3 cellular contexts compared by ENCODE assay signal in the genomic region with DNA sequence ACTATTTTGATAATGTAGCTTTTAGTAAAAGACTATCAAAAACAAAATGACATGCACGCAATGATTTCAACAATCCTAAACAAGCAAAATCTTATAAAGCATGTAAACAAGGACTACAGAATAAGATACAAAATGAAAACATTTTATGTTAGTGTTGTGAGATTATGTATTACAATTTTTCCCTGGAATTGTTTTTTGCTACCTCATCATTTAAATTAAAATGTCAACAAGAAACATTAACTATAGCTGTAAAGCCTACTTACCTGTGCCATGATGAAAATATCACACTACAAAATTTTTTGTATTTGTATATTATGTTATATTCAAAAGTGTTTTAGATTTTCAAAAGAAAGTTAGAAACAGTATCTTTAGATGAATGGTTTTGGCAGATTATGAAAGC.
DNase-seq lines count a peak whose midpoint lies in the region; ATAC-seq, FAIRE-seq and TF ChIP-seq lines count a peak whose summit lies in the region.
"Not testable (repeated sequence)": the region's sequence is repeated elsewhere in the genome, so short reads cannot be mapped to it uniquely, and the experiment has no call there.

No MANE protein-coding gene starts in this region.

- TF ChIP-seq CTCF in A549 (IDR thresholded peaks at IDR 0.05); HepG2 (CRISPR knock-in tag; IDR thresholded peaks at IDR 0.05): not testable (repeated sequence)

- WGBS in A549 (ENCODE audit: missing lambda C conversion rate): 53% methylated on average over 1 of the region's 1 CpG
- WGBS in HepG2 (ENCODE audit: low lambda C conversion rate): 10% methylated on average over 1 of the region's 1 CpG

- POLR2A ChIA-PET in A549 (lab: Yijun Ruan, JAX); HepG2 (lab: Yijun Ruan, JAX): not testable (repeated sequence)

- in situ Hi-C loops in HepG2 (cut with HindIII; ENCODE audit: extremely low pct_ligation_motif_present, low pct_unique_long_range_greater_than_20kb): not testable (repeated sequence)

- H2AFZ ChIP-seq in HepG2 (ENCODE audit: low read length): not testable (repeated sequence)

- H3K4me2 ChIP-seq in A549; HepG2 (ENCODE audit: low read depth, low read length): not testable (repeated sequence)

- H3K4me1 ChIP-seq in A549; HepG2 (ENCODE audit: insufficient read depth, low read length): not testable (repeated sequence)

- not testable (repeated sequence) for H3K27ac ChIP-seq in A549; HepG2 (ENCODE audit: extremely low read length, insufficient read depth, low read length)

- intact Hi-C loops in HepG2 (cut with micrococcal nuclease; ENCODE audit: unreplicated experiment): not testable (repeated sequence)

- not testable (repeated sequence) for H3K27me3 ChIP-seq in HepG2 (ENCODE audit: control insufficient read depth in 1 of 2, insufficient read depth in 2 of 2, low read length in 2 of 2)

- not testable (repeated sequence) for H4K20me1 ChIP-seq in HepG2 (ENCODE audit: insufficient read depth, low read length)

- not testable (repeated sequence) for ATAC-seq in A549, HepG2

- not testable (repeated sequence) for H3K9me3 ChIP-seq in A549; HepG2 (ENCODE audit: low read length)

- not testable (repeated sequence) for TF ChIP-seq POLR2A in A549 (IDR thresholded peaks at IDR 0.05; ENCODE audit: low read length); HepG2 (IDR thresholded peaks at IDR 0.05; ENCODE audit: insufficient read depth in 1 of 2, low read depth in 2 of 2, low read length in 2 of 2)

- not testable (repeated sequence) for BruUV-seq in HepG2 (replicated peaks; lab: Mats Ljungman, UMichigan)

- TF ChIP-seq EP300 in A549 (IDR thresholded peaks at IDR 0.05); HepG2 (IDR thresholded peaks at IDR 0.05; ENCODE audit: low read depth in 2 of 2, low read length in 2 of 2); HepG2 (CRISPR knock-in tag; IDR thresholded peaks at IDR 0.05; ENCODE audit: borderline replicate concordance): not testable (repeated sequence)

- TF ChIP-seq RAD21 in A549 (conservative IDR thresholded peaks at IDR 0.05 in 1 of 2, IDR thresholded peaks at IDR 0.05 in 1 of 2); HepG2 (CRISPR knock-in tag; IDR thresholded peaks at IDR 0.05): not testable (repeated sequence)

- not testable (repeated sequence) for H3K9ac ChIP-seq in HepG2 (ENCODE audit: insufficient read depth, low read depth, low read length)

- H3K79me2 ChIP-seq in HepG2 (ENCODE audit: insufficient read depth, low read length): not testable (repeated sequence)

- not testable (repeated sequence) for DNase-seq in A549 (ENCODE audit: low read depth in 1 of 2, low spot score in 1 of 2); HepG2 (ENCODE audit: low spot score)

- not testable (repeated sequence) for H3K36me3 ChIP-seq in HepG2 (replicated peaks in 1 of 2; ENCODE audit: control insufficient read depth in 1 of 2, insufficient read depth in 2 of 2, low read length in 2 of 2)

- not testable (repeated sequence) for H3K4me3 ChIP-seq in A549; HepG2 (replicated peaks in 1 of 3; ENCODE audit: insufficient read depth in 1 of 3, low read depth in 2 of 3, low read length in 3 of 3)

- CTCF ChIA-PET in A549 (lab: Yijun Ruan, JAX); HepG2 (lab: Yijun Ruan, JAX; ENCODE audit: low intra/inter-chr PET ratio, low total read pairs): not testable (repeated sequence)

- not testable (repeated sequence) for FAIRE-seq in A549 (lab: Jason Lieb, UNC); HepG2 (lab: Jason Lieb, UNC)
- FAIRE-seq in islet of Langerhans (lab: Jason Lieb, UNC): peak; percentile 21

TF ChIP-seq in A549, 52 proteins besides CTCF, POLR2A, EP300 and RAD21:
- peak; percentile 16 for TF ChIP-seq MAFK (IDR thresholded peaks at IDR 0.05; ENCODE audit: partially characterized antibody)
TF ChIP-seq in A549: peak in this region for 1; not testable (repeated sequence) for 51.

TF ChIP-seq in HepG2, 621 proteins besides CTCF, POLR2A, EP300 and RAD21:
- TF ChIP-seq MAFK (conservative IDR thresholded peaks at IDR 0.05 in 1 of 2, IDR thresholded peaks at IDR 0.05 in 1 of 2; ENCODE audit: low read length in 2 of 2): peak in 1 of 2 experiments; percentile 53; a peak in 2 of 4 replicates
- TF ChIP-seq MAFF (IDR thresholded peaks at IDR 0.05; ENCODE audit: low read depth, low read length): peak; percentile 50; the same call in 1 of the 2 replicates
